Comparison of ENCODE assay signal across 21 cellular contexts in genomic region chr9:75069171-75069570, GRCh38. TPM values are rescaled to one million over a fixed set of nuclear protein-coding genes. Genes with fewer than 3 reads are reported as not detected.
DNase-seq lines count a peak whose midpoint lies in the region; ATAC-seq and TF ChIP-seq lines count a peak whose summit lies in the region.
"Had no signal": no experiment of that assay in that cellular context is flagged by ENCODE, and none has a peak within 500 bp of the region (broad histone marks: within the 10 kb centered on the region; RNA-seq: fewer than 3 reads in every experiment).

No MANE protein-coding gene starts in this region.

- H3K9me3 ChIP-seq in HUES64 (ENCODE audit: insufficient read depth, low read depth, low read length), result no peaks in the 10 kb centered on the region
- H3K9me3 ChIP-seq in mesenchymal stem cell (ENCODE audit: control insufficient read depth, low read length), result no peaks in the 10 kb centered on the region
- H3K9me3 ChIP-seq: BLaER1 treated with 17β-estradiol and CSF1 and Interleukin-3, amounts not matched to agents 10 nM and 100 nM had no signal

- H3K14ac ChIP-seq in mesenchymal stem cell (ENCODE audit: low read length in 2 of 2), result no peak overlapping the region

- no peak overlapping the region for H2BK5ac ChIP-seq in mesenchymal stem cell (ENCODE audit: low read depth, low read length, poor library complexity, severe bottlenecking)

- H3K23ac ChIP-seq in mesenchymal stem cell (ENCODE audit: low read length in 2 of 2), result no peak overlapping the region

- 50% methylated on average over 1 of the region's 2 CpGs for WGBS in HUES64
- WGBS in mesenchymal stem cell, result 0% methylated on average over 1 of the region's 2 CpGs

- no peak for DNase-seq in activated naive CD8-positive, alpha-beta T cell treated with anti-CD3 and anti-CD28 coated beads, Interleukin-2, amount 50 U/mL, for 24 hours
- DNase-seq in activated naive CD8-positive, alpha-beta T cell treated with anti-CD3 and anti-CD28 coated beads for 36 hours, result no peak
- no peak for DNase-seq in mesothelial cell of epicardium (ENCODE audit: low spot score in 2 of 2, unreplicated experiment in 2 of 2)
- DNase-seq in NCI-H69 (lab: John Stamatoyannopoulos, UW), result no peak
- no peak for DNase-seq in mesenchymal stem cell
- DNase-seq: 8988T; CD8-positive, alpha-beta memory T cell; COR-L47; DMS 273 treated with DMSO at 0.1 percent for 48 hours; DND-41; GOT3; H7; KG1 had no signal

- no peak overlapping the region for H2BK15ac ChIP-seq in mesenchymal stem cell (ENCODE audit: low read depth, poor library complexity, severe bottlenecking)

- H2AFZ ChIP-seq in mesenchymal stem cell (ENCODE audit: low read depth, low read length), result no peak overlapping the region

- H2BK12ac ChIP-seq in mesenchymal stem cell (ENCODE audit: low read length in 2 of 2), result no peak overlapping the region

- no peaks in the 10 kb centered on the region for H3K9me3 Mint-ChIP-seq in activated naive CD8-positive, alpha-beta T cell treated with anti-CD3 and anti-CD28 coated beads, Interleukin-2, amount 50 U/mL, for 24 hours
- no peaks in the 10 kb centered on the region for H3K9me3 Mint-ChIP-seq in activated naive CD8-positive, alpha-beta T cell treated with anti-CD3 and anti-CD28 coated beads for 36 hours
- no peaks in the 10 kb centered on the region for H3K9me3 Mint-ChIP-seq in mesothelial cell of epicardium
- H3K9me3 Mint-ChIP-seq: CD8-positive, alpha-beta memory T cell; IgD-negative memory B cell had no signal

- H3K18ac ChIP-seq in mesenchymal stem cell (ENCODE audit: low read depth in 1 of 2, low read length in 2 of 2), result no peak overlapping the region

- no peak overlapping the region for H4K8ac ChIP-seq in mesenchymal stem cell (ENCODE audit: low read length)

- H3K4ac ChIP-seq in mesenchymal stem cell (ENCODE audit: low read depth in 1 of 2, low read length in 2 of 2), result no peak overlapping the region

- ATAC-seq in activated naive CD8-positive, alpha-beta T cell treated with anti-CD3 and anti-CD28 coated beads, Interleukin-2, amount 50 U/mL, for 24 hours, result no peak
- ATAC-seq in HG03442 (IDR thresholded peaks at IDR 0.05; ENCODE audit: unreplicated experiment) (no peak), GM21526 (IDR thresholded peaks at IDR 0.05; ENCODE audit: low FRiP score, unreplicated experiment) (no peak)
- ATAC-seq: HepG2 had no signal

- H2AK5ac ChIP-seq in mesenchymal stem cell (ENCODE audit: low read length, severe bottlenecking), result no peak overlapping the region

- no peaks in the 10 kb centered on the region for H3K27me3 Mint-ChIP-seq in activated naive CD8-positive, alpha-beta T cell treated with anti-CD3 and anti-CD28 coated beads, Interleukin-2, amount 50 U/mL, for 24 hours
- H3K27me3 Mint-ChIP-seq in activated naive CD8-positive, alpha-beta T cell treated with anti-CD3 and anti-CD28 coated beads for 36 hours, result no peaks in the 10 kb centered on the region
- H3K27me3 Mint-ChIP-seq in mesothelial cell of epicardium (ENCODE audit: low read depth), result no peaks in the 10 kb centered on the region
- H3K27me3 Mint-ChIP-seq: B cell; CD8-positive, alpha-beta memory T cell; IgD-negative memory B cell had no signal

- H3K36me3 Mint-ChIP-seq in activated naive CD8-positive, alpha-beta T cell treated with anti-CD3 and anti-CD28 coated beads, Interleukin-2, amount 50 U/mL, for 24 hours (ENCODE audit: low read depth), result peaks cover 4% of the 10 kb centered on the region
- no peaks in the 10 kb centered on the region for H3K36me3 Mint-ChIP-seq in activated naive CD8-positive, alpha-beta T cell treated with anti-CD3 and anti-CD28 coated beads for 36 hours
- no peaks in the 10 kb centered on the region for H3K36me3 Mint-ChIP-seq in mesothelial cell of epicardium

- H3K4me1 Mint-ChIP-seq in activated naive CD8-positive, alpha-beta T cell treated with anti-CD3 and anti-CD28 coated beads, Interleukin-2, amount 50 U/mL, for 24 hours, result peaks cover 30% of the 10 kb centered on the region
- H3K4me1 Mint-ChIP-seq in activated naive CD8-positive, alpha-beta T cell treated with anti-CD3 and anti-CD28 coated beads for 36 hours, result peaks cover 38% of the 10 kb centered on the region
- H3K4me1 Mint-ChIP-seq in mesothelial cell of epicardium, result no peaks in the 10 kb centered on the region

- H4K91ac ChIP-seq in mesenchymal stem cell (ENCODE audit: low read length), result no peak overlapping the region

- no peaks in the 10 kb centered on the region for H3K79me1 ChIP-seq in mesenchymal stem cell (replicated peaks; ENCODE audit: low read length, poor library complexity, severe bottlenecking)

- no peak for TF ChIP-seq CTCF in mesothelial cell of epicardium (IDR thresholded peaks at IDR 0.05; ENCODE audit: unreplicated experiment)

- H3K36me3 ChIP-seq in HUES64 (ENCODE audit: insufficient read depth, low read length) (no peaks in the 10 kb centered on the region), mesenchymal stem cell (ENCODE audit: control insufficient read depth in 1 of 2, insufficient read depth in 2 of 2, low read depth in 1 of 2, low read length in 2 of 2) (peaks cover 7 to 46% of the 10 kb centered on the region in 2 experiments)

- peak overlapping the region; percentile 56 for H3K27ac Mint-ChIP-seq in activated naive CD8-positive, alpha-beta T cell treated with anti-CD3 and anti-CD28 coated beads, Interleukin-2, amount 50 U/mL, for 24 hours
- H3K27ac Mint-ChIP-seq in activated naive CD8-positive, alpha-beta T cell treated with anti-CD3 and anti-CD28 coated beads for 36 hours, result no peak overlapping the region
- H3K27ac Mint-ChIP-seq in mesothelial cell of epicardium, result peak overlapping the region; percentile 38
- H3K27ac Mint-ChIP-seq: B cell had no signal

- H3K9ac ChIP-seq in HUES64 (ENCODE audit: low read depth, low read length) (no peak overlapping the region; the same call in 1 of the 2 replicates), mesenchymal stem cell (ENCODE audit: low read length) (no peak overlapping the region)
- H3K9ac ChIP-seq: BLaER1 treated with 17β-estradiol and CSF1 and Interleukin-3, amounts not matched to agents 10 nM and 100 nM had no signal

- no peak overlapping the region for H3K4me3 ChIP-seq in HUES64 (ENCODE audit: low read length)
- H3K4me3 ChIP-seq in mesenchymal stem cell (ENCODE audit: insufficient read depth in 1 of 2, low read depth in 1 of 2, low read length in 2 of 2), result no peak overlapping the region
- H3K4me3 ChIP-seq: BLaER1 treated with 17β-estradiol and CSF1 and Interleukin-3, amounts not matched to agents 10 nM and 100 nM had no signal

- no peak overlapping the region for H3K4me3 Mint-ChIP-seq in activated naive CD8-positive, alpha-beta T cell treated with anti-CD3 and anti-CD28 coated beads, Interleukin-2, amount 50 U/mL, for 24 hours
- no peak overlapping the region for H3K4me3 Mint-ChIP-seq in activated naive CD8-positive, alpha-beta T cell treated with anti-CD3 and anti-CD28 coated beads for 36 hours
- no peak overlapping the region for H3K4me3 Mint-ChIP-seq in mesothelial cell of epicardium
- H3K4me3 Mint-ChIP-seq: B cell; CD8-positive, alpha-beta memory T cell; IgD-negative memory B cell had no signal

- no peak overlapping the region for H3K4me2 ChIP-seq in mesenchymal stem cell (ENCODE audit: low read length, poor library complexity, severe bottlenecking)
- H3K4me2 ChIP-seq: BLaER1 treated with 17β-estradiol and CSF1 and Interleukin-3, amounts not matched to agents 10 nM and 100 nM had no signal

- H3K4me1 ChIP-seq in HUES64 (ENCODE audit: insufficient read depth, low read length), result peaks cover 17% of the 10 kb centered on the region
- H3K4me1 ChIP-seq in mesenchymal stem cell (ENCODE audit: control insufficient read depth, insufficient read depth, low read depth, low read length), result peaks cover 6% of the 10 kb centered on the region

- H3K27me3 ChIP-seq in HUES64 (ENCODE audit: insufficient read depth, low read length) (no peaks in the 10 kb centered on the region), mesenchymal stem cell (ENCODE audit: control insufficient read depth in 1 of 2, insufficient read depth in 1 of 2, low read length in 2 of 2) (no peaks in the 10 kb centered on the region)
- H3K27me3 ChIP-seq: BLaER1 treated with 17β-estradiol and CSF1 and Interleukin-3, amounts not matched to agents 10 nM and 100 nM had no signal

- no peak overlapping the region for H2BK120ac ChIP-seq in mesenchymal stem cell (ENCODE audit: low read depth, low read length)

- H3K27ac ChIP-seq in HUES64 (ENCODE audit: low read depth, low read length) (peak overlapping the region; percentile 60; the same call in 1 of the 2 replicates), mesenchymal stem cell (ENCODE audit: low read length, poor library complexity, severe bottlenecking) (no peak overlapping the region)
- H3K27ac ChIP-seq: BLaER1 treated with 17β-estradiol and CSF1 and Interleukin-3, amounts not matched to agents 10 nM and 100 nM; HL-60 had no signal

RNA-seq across cellular contexts. Expression of gene NMRK1, which starts 18.8 kb away (rescaled TPM):
- 1 to 10 TPM; 8.5 to 9.0 TPM for total RNA-seq in activated naive CD8-positive, alpha-beta T cell treated with anti-CD3 and anti-CD28 coated beads for 36 hours
- polyA plus RNA-seq in HUES64 (2013, experiment 1 of 2), result 5.6 TPM
- 4.6 TPM for polyA plus RNA-seq in HUES64 (2013, experiment 2 of 2)
- 7.6 to 9.0 TPM (median 7.9 TPM) in 3 replicates for total RNA-seq in mesothelial cell of epicardium
- polyA plus RNA-seq in mesenchymal stem cell (2013, experiment 1 of 2), result 16.4 TPM
- 16.6 TPM for polyA plus RNA-seq in mesenchymal stem cell (2013, experiment 2 of 2)

RNA-seq across cellular contexts. Expression of gene OSTF1, which starts 19.1 kb away (rescaled TPM):
- 10 to 100 TPM; 38.2 to 38.4 TPM for total RNA-seq in activated naive CD8-positive, alpha-beta T cell treated with anti-CD3 and anti-CD28 coated beads for 36 hours
- 9.5 TPM for polyA plus RNA-seq in HUES64 (2013, experiment 1 of 2)
- 10.1 TPM for polyA plus RNA-seq in HUES64 (2013, experiment 2 of 2)
- 10.5 to 13.3 TPM (median 10.7 TPM) in 3 replicates for total RNA-seq in mesothelial cell of epicardium
- 35.9 TPM for polyA plus RNA-seq in mesenchymal stem cell (2013, experiment 1 of 2)
- 36.4 TPM for polyA plus RNA-seq in mesenchymal stem cell (2013, experiment 2 of 2)

RNA-seq across cellular contexts. Expression of gene CARNMT1, which starts 41.1 kb away (rescaled TPM):
- total RNA-seq in activated naive CD8-positive, alpha-beta T cell treated with anti-CD3 and anti-CD28 coated beads for 36 hours, result 10 to 100 TPM; 40.5 to 42.3 TPM
- 16.9 TPM for polyA plus RNA-seq in HUES64 (2013, experiment 1 of 2)
- 20.2 TPM for polyA plus RNA-seq in HUES64 (2013, experiment 2 of 2)
- total RNA-seq in mesothelial cell of epicardium, result 22.0 to 27.2 TPM (median 24.2 TPM) in 3 replicates
- polyA plus RNA-seq in mesenchymal stem cell (2013, experiment 1 of 2), result 10.2 TPM
- 10.4 TPM for polyA plus RNA-seq in mesenchymal stem cell (2013, experiment 2 of 2)
